ENCODE assay signal across 18 cellular contexts in the genomic region with DNA sequence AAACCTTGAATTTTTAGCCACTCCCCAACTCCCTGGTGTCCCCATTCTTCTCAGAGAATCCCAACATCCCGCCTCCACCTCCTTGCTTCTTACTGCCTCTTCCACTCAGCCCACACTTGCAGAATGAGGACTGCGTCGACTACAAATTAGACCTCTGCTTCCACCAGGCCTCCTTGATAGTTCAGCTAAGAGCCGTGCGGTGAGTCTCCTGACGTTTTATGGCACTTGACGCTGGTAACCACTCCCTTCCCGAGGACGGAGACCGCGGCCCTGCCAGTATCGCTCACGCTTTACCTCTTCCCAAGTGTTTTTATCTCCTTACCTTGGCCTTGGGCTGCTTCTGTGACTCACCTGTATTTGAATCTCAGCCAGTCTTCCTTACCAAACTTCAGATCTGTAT. TPM values are rescaled to one million over a fixed set of nuclear protein-coding genes. Genes with fewer than 3 reads are reported as not detected.
DNase-seq lines count a peak whose midpoint lies in the region; ATAC-seq and TF ChIP-seq lines count a peak whose summit lies in the region.
"Had no signal": no experiment of that assay in that cellular context is flagged by ENCODE, and none has a peak within 500 bp of the region (broad histone marks: within the 10 kb centered on the region; RNA-seq: fewer than 3 reads in every experiment).

No MANE protein-coding gene starts in this region.

- no peaks in the 10 kb centered on the region for H3K9me3 ChIP-seq in CD4-positive, alpha-beta T cell (ENCODE audit: control insufficient read depth, low read length)
- H3K9me3 ChIP-seq: neutrophil had no signal

- no peak overlapping the region for H3K4me3 Mint-ChIP-seq in CD4-positive, alpha-beta T cell
- no peak overlapping the region for H3K4me3 Mint-ChIP-seq in osteocyte (ENCODE audit: unreplicated experiment)
- H3K4me3 Mint-ChIP-seq: T-helper 1 cell treated with Interleukin-12 subunit alpha and Interleukin-12 subunit beta and Interleukin-4 antibody, amounts not matched to agents 30 μg/mL and 1 μg/mL, for 36 hours had no signal

- H3K4me1 Mint-ChIP-seq in CD4-positive, alpha-beta T cell (ENCODE audit: low read depth) = peaks cover 7% of the 10 kb centered on the region
- H3K4me1 Mint-ChIP-seq in osteocyte (ENCODE audit: unreplicated experiment) = peaks cover 7% of the 10 kb centered on the region

- POLR2A ChIA-PET in CD4-positive, alpha-beta T cell (lab: Charles Lee) = no interaction called here

- no peak for DNase-seq in CD4-positive, alpha-beta T cell
- peak; percentile 61 for DNase-seq in LoVo (ENCODE audit: low spot score)
- peak; percentile 73 for DNase-seq in epithelial cell of prostate (ENCODE audit: low read depth, low spot score)
- DNase-seq in osteocyte (ENCODE audit: extremely low spot score, unreplicated experiment) = peak; percentile 73
- DNase-seq in NCI-H146 treated with DMSO at 0.1 percent for 48 hours (lab: John Stamatoyannopoulos, UW; ENCODE audit: unreplicated experiment) = no peak
- no peak for DNase-seq in GM13976 (ENCODE audit: low spot score)
- DNase-seq in omental fat pad (ENCODE audit: low spot score) = no peak
- DNase-seq: effector CD4-positive, alpha-beta T cell; GDM1; mesendoderm; NCI-H2029; NCI-H510A; SHP77; WERI-Rb-1 had no signal

- H3K27me3 ChIP-seq in CD4-positive, alpha-beta T cell (ENCODE audit: control insufficient read depth, insufficient read depth, low read length) = no peaks in the 10 kb centered on the region
- H3K27me3 ChIP-seq: neutrophil had no signal

- TF ChIP-seq CTCF in CD4-positive, alpha-beta T cell (IDR thresholded peaks at IDR 0.05) = no peak
- no peak for TF ChIP-seq CTCF in osteocyte (IDR thresholded peaks at IDR 0.05)
- no peak for TF ChIP-seq CTCF in GM13976 (IDR thresholded peaks at IDR 0.05; ENCODE audit: borderline replicate concordance, control extremely low read depth, extremely low read depth, insufficient read depth, missing control alignments)
- TF ChIP-seq CTCF in omental fat pad (IDR thresholded peaks at IDR 0.05) = no peak

- CTCF ChIA-PET in CD4-positive, alpha-beta T cell (lab: Charles Lee) = interaction anchor here (1.3 to 2.0 kb wide), 2 partner anchors 34 to 282 kb away, joined by 6 to 7 read pairs; no protein-coding TSS in a partner anchor

- peak overlapping the region; percentile 25 for H3K27ac Mint-ChIP-seq in CD4-positive, alpha-beta T cell
- H3K27ac Mint-ChIP-seq in osteocyte (ENCODE audit: unreplicated experiment) = no peak overlapping the region
- H3K27ac Mint-ChIP-seq: T-helper 1 cell treated with Interleukin-12 subunit alpha and Interleukin-12 subunit beta and Interleukin-4 antibody, amounts not matched to agents 30 μg/mL and 1 μg/mL, for 36 hours had no signal

- ATAC-seq in CD4-positive, alpha-beta T cell (ENCODE audit: poor library complexity) = no peak
- ATAC-seq in GM19455 (IDR thresholded peaks at IDR 0.05; ENCODE audit: unreplicated experiment) = no peak
- ATAC-seq in omental fat pad (ENCODE audit: low FRiP score) = no peak
- ATAC-seq: HepG2 had no signal

- H3K36me3 Mint-ChIP-seq in CD4-positive, alpha-beta T cell (ENCODE audit: low read depth) = peaks cover 17% of the 10 kb centered on the region
- peaks cover 11% of the 10 kb centered on the region for H3K36me3 Mint-ChIP-seq in osteocyte (ENCODE audit: unreplicated experiment)

- no peak overlapping the region for H3K27ac ChIP-seq in CD4-positive, alpha-beta T cell (ENCODE audit: low read depth, low read length)
- H3K27ac ChIP-seq in epithelial cell of prostate = no peak overlapping the region
- H3K27ac ChIP-seq: neutrophil, WERI-Rb-1 had no signal

- H3K27me3 Mint-ChIP-seq in CD4-positive, alpha-beta T cell = no peaks in the 10 kb centered on the region
- H3K27me3 Mint-ChIP-seq in osteocyte (ENCODE audit: unreplicated experiment) = no peaks in the 10 kb centered on the region

- intact Hi-C loops in CD4-positive, alpha-beta T cell (cut with DNase I, micrococcal nuclease) = no loop called here

- in situ Hi-C loops in GM13976 (cut with MboI; ENCODE audit: low sequenced_read_pairs, unreplicated experiment) = no loop called here

- H3K9me3 Mint-ChIP-seq in CD4-positive, alpha-beta T cell = no peaks in the 10 kb centered on the region
- H3K9me3 Mint-ChIP-seq in osteocyte (ENCODE audit: unreplicated experiment) = no peaks in the 10 kb centered on the region
- H3K9me3 Mint-ChIP-seq: T-helper 1 cell treated with Interleukin-12 subunit alpha and Interleukin-12 subunit beta and Interleukin-4 antibody, amounts not matched to agents 30 μg/mL and 1 μg/mL, for 36 hours had no signal

RNA-seq across cellular contexts. Expression of gene RBM17, which starts 31.1 kb away (rescaled TPM):
- total RNA-seq in CD4-positive, alpha-beta T cell = 100 to 1,000 TPM; 143 to 150 TPM
- 73.4 and 80.1 TPM in 2 replicates for total RNA-seq in osteocyte
- total RNA-seq in omental fat pad = 10 to 100 TPM; 58.2 to 97.9 (median 80.0) TPM

RNA-seq across cellular contexts. Expression of gene IL2RA, which starts 57.8 kb away (rescaled TPM):
- total RNA-seq in CD4-positive, alpha-beta T cell = 1 to 10 TPM; 4.9 to 5.4 TPM
- total RNA-seq in osteocyte (not detected in 2 replicates), omental fat pad (10 to 100 TPM in 1 of 4 donors, 1 to 10 TPM in 2, under 1 TPM in 1; 0.69 to 25.0 (median 7.1) TPM)
- total RNA-seq: HepG2 had no signal

Comparison
In these comparisons a context has a peak if more than half of its experiments do, and no peak if none do; other contexts are left out.
1. DNase-seq: peak in LoVo (single experiment), epithelial cell of prostate (single experiment) and osteocyte (single experiment); none in CD4-positive, alpha-beta T cell (0 of 10), NCI-H146 treated with DMSO at 0.1 percent for 48 hours (single experiment), GM13976 (single experiment) and omental fat pad (single experiment).